1 cellular context compared by ENCODE assay signal in genomic region chr13:60754211-60754610, GRCh38.
TF ChIP-seq lines count a peak whose summit lies in the region.

No MANE protein-coding gene starts in this region.

TF ChIP-seq in SK-N-SH, 30 proteins besides CTCF, POLR2A, EP300 and RAD21 (continued from another document):
- TF ChIP-seq IRF3 (IDR thresholded peaks at IDR 0.05; ENCODE audit: low read depth, low read length) (no peak), SMC3 (IDR thresholded peaks at IDR 0.05; ENCODE audit: low read depth, low read length) (no peak), JUND (IDR thresholded peaks at IDR 0.05) (no peak), RFX5 (IDR thresholded peaks at IDR 0.05; ENCODE audit: low read length) (no peak), ELF1 (IDR thresholded peaks at IDR 0.05) (no peak), GABPA (IDR thresholded peaks at IDR 0.05; ENCODE audit: low read depth) (no peak), USF2 (IDR thresholded peaks at IDR 0.05; ENCODE audit: borderline replicate concordance, low read depth, low read length) (no peak), PBX3 (IDR thresholded peaks at IDR 0.05) (no peak), SIN3A (IDR thresholded peaks at IDR 0.05; ENCODE audit: borderline replicate concordance, low read depth, low read length) (no peak), RCOR1 (IDR thresholded peaks at IDR 0.05; ENCODE audit: low read length) (no peak), MXI1 (IDR thresholded peaks at IDR 0.05; ENCODE audit: low read depth, low read length) (no peak), TCF12 (IDR thresholded peaks at IDR 0.05) (no peak), MEF2A (IDR thresholded peaks at IDR 0.05; ENCODE audit: borderline replicate concordance, low read depth) (no peak), GATA2 (CRISPR knock-in tag; IDR thresholded peaks at IDR 0.05) (no peak), FOXJ3 (CRISPR knock-in tag; IDR thresholded peaks at IDR 0.05) (no peak), TEAD4 (IDR thresholded peaks at IDR 0.05; ENCODE audit: borderline replicate concordance, insufficient read depth) (no peak), POLR2AphosphoS5 (IDR thresholded peaks at IDR 0.05; ENCODE audit: low read depth, low read length) (no peak)
- TF ChIP-seq, protein P1, sequence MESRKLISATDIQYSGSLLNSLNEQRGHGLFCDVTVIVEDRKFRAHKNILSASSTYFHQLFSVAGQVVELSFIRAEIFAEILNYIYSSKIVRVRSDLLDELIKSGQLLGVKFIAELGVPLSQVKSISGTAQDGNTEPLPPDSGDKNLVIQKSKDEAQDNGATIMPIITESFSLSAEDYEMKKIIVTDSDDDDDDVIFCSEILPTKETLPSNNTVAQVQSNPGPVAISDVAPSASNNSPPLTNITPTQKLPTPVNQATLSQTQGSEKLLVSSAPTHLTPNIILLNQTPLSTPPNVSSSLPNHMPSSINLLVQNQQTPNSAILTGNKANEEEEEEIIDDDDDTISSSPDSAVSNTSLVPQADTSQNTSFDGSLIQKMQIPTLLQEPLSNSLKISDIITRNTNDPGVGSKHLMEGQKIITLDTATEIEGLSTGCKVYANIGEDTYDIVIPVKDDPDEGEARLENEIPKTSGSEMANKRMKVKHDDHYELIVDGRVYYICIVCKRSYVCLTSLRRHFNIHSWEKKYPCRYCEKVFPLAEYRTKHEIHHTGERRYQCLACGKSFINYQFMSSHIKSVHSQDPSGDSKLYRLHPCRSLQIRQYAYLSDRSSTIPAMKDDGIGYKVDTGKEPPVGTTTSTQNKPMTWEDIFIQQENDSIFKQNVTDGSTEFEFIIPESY (IDR thresholded peaks at IDR 0.05; ENCODE audit: borderline replicate concordance, low read depth): no peak
- TF ChIP-seq, protein P2, sequence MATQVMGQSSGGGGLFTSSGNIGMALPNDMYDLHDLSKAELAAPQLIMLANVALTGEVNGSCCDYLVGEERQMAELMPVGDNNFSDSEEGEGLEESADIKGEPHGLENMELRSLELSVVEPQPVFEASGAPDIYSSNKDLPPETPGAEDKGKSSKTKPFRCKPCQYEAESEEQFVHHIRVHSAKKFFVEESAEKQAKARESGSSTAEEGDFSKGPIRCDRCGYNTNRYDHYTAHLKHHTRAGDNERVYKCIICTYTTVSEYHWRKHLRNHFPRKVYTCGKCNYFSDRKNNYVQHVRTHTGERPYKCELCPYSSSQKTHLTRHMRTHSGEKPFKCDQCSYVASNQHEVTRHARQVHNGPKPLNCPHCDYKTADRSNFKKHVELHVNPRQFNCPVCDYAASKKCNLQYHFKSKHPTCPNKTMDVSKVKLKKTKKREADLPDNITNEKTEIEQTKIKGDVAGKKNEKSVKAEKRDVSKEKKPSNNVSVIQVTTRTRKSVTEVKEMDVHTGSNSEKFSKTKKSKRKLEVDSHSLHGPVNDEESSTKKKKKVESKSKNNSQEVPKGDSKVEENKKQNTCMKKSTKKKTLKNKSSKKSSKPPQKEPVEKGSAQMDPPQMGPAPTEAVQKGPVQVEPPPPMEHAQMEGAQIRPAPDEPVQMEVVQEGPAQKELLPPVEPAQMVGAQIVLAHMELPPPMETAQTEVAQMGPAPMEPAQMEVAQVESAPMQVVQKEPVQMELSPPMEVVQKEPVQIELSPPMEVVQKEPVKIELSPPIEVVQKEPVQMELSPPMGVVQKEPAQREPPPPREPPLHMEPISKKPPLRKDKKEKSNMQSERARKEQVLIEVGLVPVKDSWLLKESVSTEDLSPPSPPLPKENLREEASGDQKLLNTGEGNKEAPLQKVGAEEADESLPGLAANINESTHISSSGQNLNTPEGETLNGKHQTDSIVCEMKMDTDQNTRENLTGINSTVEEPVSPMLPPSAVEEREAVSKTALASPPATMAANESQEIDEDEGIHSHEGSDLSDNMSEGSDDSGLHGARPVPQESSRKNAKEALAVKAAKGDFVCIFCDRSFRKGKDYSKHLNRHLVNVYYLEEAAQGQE (IDR thresholded peaks at IDR 0.05; ENCODE audit: low read depth, low read length): no peak
